ENCODE assay signal across 24 cellular contexts in genomic region chr7:79340212-79340611, GRCh38.
DNase-seq lines count a peak whose midpoint lies in the region; ATAC-seq and TF ChIP-seq lines count a peak whose summit lies in the region.
"Had no signal": no experiment of that assay in that cellular context is flagged by ENCODE, and none has a peak within 500 bp of the region (broad histone marks: within the 10 kb centered on the region; RNA-seq: fewer than 3 reads in every experiment).

No MANE protein-coding gene starts in this region.

- no peak overlapping the region for H3K4me2 ChIP-seq in HCT116 (ENCODE audit: low read length)
- no peak overlapping the region for H3K4me2 ChIP-seq in mesenchymal stem cell (ENCODE audit: low read length, poor library complexity, severe bottlenecking)

- no peak overlapping the region for H4K91ac ChIP-seq in mesenchymal stem cell (ENCODE audit: low read length)

- H3K9me2 ChIP-seq in HCT116 (ENCODE audit: insufficient read depth), result no peaks in the 10 kb centered on the region

- intact Hi-C loops in HCT116 (cut with micrococcal nuclease), result no loop called here

- H3K36me3 Mint-ChIP-seq in activated naive CD4-positive, alpha-beta T cell treated with anti-CD3 and anti-CD28 coated beads, Interleukin-2, amount 50 U/mL, for 72 hours, result no peaks in the 10 kb centered on the region
- H3K36me3 Mint-ChIP-seq: IgD-negative memory B cell had no signal

- H3K9me3 ChIP-seq in HCT116 (ENCODE audit: control insufficient read depth in 1 of 2, insufficient read depth in 1 of 2, low read depth in 1 of 2, low read length in 2 of 2) (no peaks in the 10 kb centered on the region), mesenchymal stem cell (ENCODE audit: control insufficient read depth, low read length) (no peaks in the 10 kb centered on the region)

- H3K9me3 Mint-ChIP-seq in activated naive CD4-positive, alpha-beta T cell treated with anti-CD3 and anti-CD28 coated beads, Interleukin-2, amount 50 U/mL, for 72 hours, result peaks cover 0 to 8% of the 10 kb centered on the region in 2 donors
- H3K9me3 Mint-ChIP-seq: CD4-positive, alpha-beta T cell; H9 had no signal

- no peak overlapping the region for H2BK12ac ChIP-seq in mesenchymal stem cell (ENCODE audit: low read length in 2 of 2)

- H2AFZ ChIP-seq in HCT116 (ENCODE audit: low read depth, low read length, poor library complexity, severe bottlenecking), result peak overlapping the region; percentile 22
- no peak overlapping the region for H2AFZ ChIP-seq in mesenchymal stem cell (ENCODE audit: low read depth, low read length)

- H3K36me3 ChIP-seq in HCT116 (ENCODE audit: control insufficient read depth in 1 of 2, insufficient read depth in 2 of 2, low read length in 2 of 2), result no peaks in the 10 kb centered on the region
- no peaks in the 10 kb centered on the region for H3K36me3 ChIP-seq in mesenchymal stem cell (ENCODE audit: control insufficient read depth in 1 of 2, insufficient read depth in 2 of 2, low read depth in 1 of 2, low read length in 2 of 2)

- H3K4me3 ChIP-seq in HCT116 (replicated peaks in 1 of 2; ENCODE audit: low read depth in 1 of 2, low read length in 2 of 2), result no peak overlapping the region
- H3K4me3 ChIP-seq in astrocyte of the cerebellum (ENCODE audit: low read depth, low read length), result no peak overlapping the region
- H3K4me3 ChIP-seq in mesenchymal stem cell (ENCODE audit: insufficient read depth in 1 of 2, low read depth in 1 of 2, low read length in 2 of 2), result no peak overlapping the region
- H3K4me3 ChIP-seq: GM12878, SK-N-MC had no signal

- in situ Hi-C loops in astrocyte of the cerebellum (cut with HindIII; ENCODE audit: low sequenced_read_pairs), result no loop called here

- no peak overlapping the region for H3K18ac ChIP-seq in mesenchymal stem cell (ENCODE audit: low read depth in 1 of 2, low read length in 2 of 2)

- no peak for ATAC-seq in HCT116
- no peak for ATAC-seq in activated naive CD4-positive, alpha-beta T cell treated with anti-CD3 and anti-CD28 coated beads, Interleukin-2, amount 50 U/mL, for 72 hours
- ATAC-seq in GM21360 (IDR thresholded peaks at IDR 0.05; ENCODE audit: unreplicated experiment), result no peak
- ATAC-seq: GM12878 had no signal

- BruUV-seq in HCT116 (replicated peaks; lab: Mats Ljungman, UMichigan), result no TSS peak

- RAD21 ChIA-PET in HCT116 (lab: Charles Lee; ENCODE audit: low non-redundant PET in 1 of 2, low total read pairs in 2 of 2, uncharacterized antibody in 2 of 2, unreplicated experiment in 2 of 2), result no interaction called here

- no peak overlapping the region for H4K8ac ChIP-seq in mesenchymal stem cell (ENCODE audit: low read length)

- CTCF ChIA-PET in HCT116 (lab: Charles Lee), result no interaction called here

- no peaks in the 10 kb centered on the region for H3K27me3 ChIP-seq in HCT116 (ENCODE audit: insufficient read depth, low read length)
- no peaks in the 10 kb centered on the region for H3K27me3 ChIP-seq in mesenchymal stem cell (ENCODE audit: control insufficient read depth in 1 of 2, insufficient read depth in 1 of 2, low read length in 2 of 2)

- DNase-seq in HCT116 (ENCODE audit: low read depth, low spot score) (no peak), astrocyte of the cerebellum (ENCODE audit: low read depth) (peak; percentile 33), fibroblast of peridontal ligament (ENCODE audit: extremely low read depth) (peak; percentile 39), renal cortical epithelial cell (ENCODE audit: low read depth) (peak; percentile 27), mesenchymal stem cell (no peak), NCI-H526 (lab: John Stamatoyannopoulos, UW) (no peak)
- no peak for DNase-seq in activated naive CD4-positive, alpha-beta T cell treated with anti-CD3 and anti-CD28 coated beads, Interleukin-2, amount 50 U/mL, for 72 hours (ENCODE audit: low spot score in 2 of 2)
- DNase-seq: CD4-positive, alpha-beta T cell; DMS153; GF-D8; H9; Karpas-422; MM.1S; NCI-H1092; NCI-H146; NCI-H2081; NCI-H2171 treated with DMSO at 0.1 percent for 48 hours; NCI-H446 treated with DMSO at 0.1 percent for 48 hours; NK-92 treated with Interleukin-12 subunit alpha and Interleukin-12 subunit beta, amount 100 ng/mL, for 24 hours; SHP77 had no signal

- no peaks in the 10 kb centered on the region for H3K79me2 ChIP-seq in HCT116 (ENCODE audit: insufficient read depth, low read length)

- no peak overlapping the region for H3K27ac Mint-ChIP-seq in activated naive CD4-positive, alpha-beta T cell treated with anti-CD3 and anti-CD28 coated beads, Interleukin-2, amount 50 U/mL, for 72 hours
- H3K27ac Mint-ChIP-seq: CD4-positive, alpha-beta T cell; H9; IgD-negative memory B cell had no signal

- no peak overlapping the region for H2AK5ac ChIP-seq in mesenchymal stem cell (ENCODE audit: low read length, severe bottlenecking)

- H3K79me1 ChIP-seq in mesenchymal stem cell (replicated peaks; ENCODE audit: low read length, poor library complexity, severe bottlenecking), result no peaks in the 10 kb centered on the region

- TF ChIP-seq RAD21 in HCT116 (IDR thresholded peaks at IDR 0.05; ENCODE audit: low read depth), result no peak

- H3K4me1 ChIP-seq in HCT116 (ENCODE audit: control insufficient read depth in 1 of 2, insufficient read depth in 2 of 2, low read length in 2 of 2), result no peaks in the 10 kb centered on the region
- H3K4me1 ChIP-seq in mesenchymal stem cell (ENCODE audit: control insufficient read depth, insufficient read depth, low read depth, low read length), result no peaks in the 10 kb centered on the region

- TF ChIP-seq POLR2A in HCT116 (IDR thresholded peaks at IDR 0.05; ENCODE audit: borderline replicate concordance, extremely low read depth, insufficient read depth, insufficient read length), result no peak

- H2BK120ac ChIP-seq in mesenchymal stem cell (ENCODE audit: low read depth, low read length), result no peak overlapping the region

- H2BK15ac ChIP-seq in mesenchymal stem cell (ENCODE audit: low read depth, poor library complexity, severe bottlenecking), result no peak overlapping the region

- H3K4ac ChIP-seq in mesenchymal stem cell (ENCODE audit: low read depth in 1 of 2, low read length in 2 of 2), result no peak overlapping the region

- H3K27ac ChIP-seq in HCT116 (ENCODE audit: low read depth, low read length), result no peak overlapping the region
- H3K27ac ChIP-seq in mesenchymal stem cell (ENCODE audit: low read length, poor library complexity, severe bottlenecking), result no peak overlapping the region
- H3K27ac ChIP-seq: SK-N-MC had no signal

- POLR2A ChIA-PET in HCT116 (lab: Charles Lee), result no interaction called here

- H3K23ac ChIP-seq in mesenchymal stem cell (ENCODE audit: low read length in 2 of 2), result no peak overlapping the region

- H3K9ac ChIP-seq in HCT116 (ENCODE audit: low read length) (no peak overlapping the region), mesenchymal stem cell (ENCODE audit: low read length) (no peak overlapping the region)

- no peaks in the 10 kb centered on the region for H4K20me1 ChIP-seq in HCT116 (ENCODE audit: insufficient read depth)

- TF ChIP-seq CTCF in HCT116 (IDR thresholded peaks at IDR 0.05 in 2 of 3, conservative IDR thresholded peaks at IDR 0.05 in 1 of 3; ENCODE audit: borderline replicate concordance in 1 of 3, insufficient read depth in 1 of 3, low read depth in 2 of 3, low read length in 2 of 3) (no peak), astrocyte of the cerebellum (IDR thresholded peaks at IDR 0.05; ENCODE audit: low read depth, low read length, missing control alignments) (no peak)

- no peak overlapping the region for H2BK5ac ChIP-seq in mesenchymal stem cell (ENCODE audit: low read depth, low read length, poor library complexity, severe bottlenecking)

- H3K14ac ChIP-seq in mesenchymal stem cell (ENCODE audit: low read length in 2 of 2), result no peak overlapping the region

TF ChIP-seq in HCT116, 20 proteins besides CTCF, POLR2A, EP300 and RAD21:
- no peak for TF ChIP-seq ZFX (IDR thresholded peaks at IDR 0.05)

Comparison
In these comparisons a context has a peak if more than half of its experiments do, and no peak if none do; other contexts are left out.
1. DNase-seq: peak in astrocyte of the cerebellum (single experiment), fibroblast of peridontal ligament (single experiment) and renal cortical epithelial cell (single experiment); none in HCT116 (single experiment), mesenchymal stem cell (single experiment), activated naive CD4-positive, alpha-beta T cell treated with anti-CD3 and anti-CD28 coated beads, Interleukin-2, amount 50 U/mL, for 72 hours (0 of 2) and NCI-H526 (0 of 2).